In genomic region chr11:115162919-115163318, GRCh38 we compare ENCODE assay signal across 17 cellular contexts.
A peak's percentile ranks its signal among the peaks of the same experiment; 100 is the strongest.
DNase-seq lines count a peak whose midpoint lies in the region; ATAC-seq, FAIRE-seq and TF ChIP-seq lines count a peak whose summit lies in the region.
"Had no signal": no experiment of that assay in that cellular context is flagged by ENCODE, and none has a peak within 500 bp of the region (broad histone marks: within the 10 kb centered on the region; RNA-seq: fewer than 3 reads in every experiment).

No MANE protein-coding gene starts in this region.

- peak overlapping the region; percentile 53; the same call in 1 of the 2 replicates for H3K4me2 ChIP-seq in BLaER1
- peak overlapping the region; percentile 18 for H3K4me2 ChIP-seq in keratinocyte (ENCODE audit: control insufficient read depth, extremely low read depth, insufficient read depth, low read depth, low read length)
- no peak overlapping the region for H3K4me2 ChIP-seq in MM.1S (ENCODE audit: low read depth, low read length)

- H3K27ac Mint-ChIP-seq in CD4-positive, alpha-beta memory T cell: no peak overlapping the region
- H3K27ac Mint-ChIP-seq: CD4-positive, alpha-beta T cell had no signal

- no peaks in the 10 kb centered on the region for H3K9me2 ChIP-seq in MM.1S (replicated peaks; ENCODE audit: insufficient read depth, low read length)

- CTCF ChIA-PET in CD4-positive, alpha-beta memory T cell (lab: Charles Lee; ENCODE audit: partially characterized antibody): no interaction called here

- peaks cover 75% of the 10 kb centered on the region for H3K4me1 ChIP-seq in BLaER1
- no peaks in the 10 kb centered on the region for H3K4me1 ChIP-seq in RWPE2 (ENCODE audit: insufficient read depth, poor library complexity, severe bottlenecking)
- H3K4me1 ChIP-seq in keratinocyte (ENCODE audit: control insufficient read depth, extremely low read depth, insufficient read depth, low read length): peaks cover 13% of the 10 kb centered on the region
- no peaks in the 10 kb centered on the region for H3K4me1 ChIP-seq in MM.1S (ENCODE audit: low read length)
- no peaks in the 10 kb centered on the region for H3K4me1 ChIP-seq in CD4-positive, alpha-beta memory T cell (ENCODE audit: insufficient read depth, low read length)

- H3K27ac ChIP-seq in BLaER1 (peak overlapping the region; percentile 64), RWPE2 (ENCODE audit: poor library complexity, severe bottlenecking) (no peak overlapping the region), keratinocyte (ENCODE audit: control insufficient read depth, insufficient read depth, low read length) (no peak overlapping the region), MM.1S (ENCODE audit: low read length) (no peak overlapping the region)
- no peak overlapping the region for H3K27ac ChIP-seq in CD4-positive, alpha-beta memory T cell (ENCODE audit: low read depth, low read length)

- H3K9me3 ChIP-seq in BLaER1 (no peaks in the 10 kb centered on the region), RWPE2 (ENCODE audit: severe bottlenecking) (no peaks in the 10 kb centered on the region), keratinocyte (ENCODE audit: control insufficient read depth, low read depth, low read length) (no peaks in the 10 kb centered on the region), MM.1S (replicated peaks; ENCODE audit: insufficient read depth, low read length) (no peaks in the 10 kb centered on the region)
- H3K9me3 ChIP-seq in CD4-positive, alpha-beta memory T cell (ENCODE audit: control insufficient read depth in 1 of 2, low read length in 2 of 2): no peaks in the 10 kb centered on the region

- TF ChIP-seq CTCF in RWPE2 (IDR thresholded peaks at IDR 0.05; ENCODE audit: poor library complexity, severe bottlenecking): no peak
- no peak for TF ChIP-seq CTCF in epithelial cell of esophagus (IDR thresholded peaks at IDR 0.05; ENCODE audit: insufficient read depth, low read depth, low read length, missing control alignments)
- TF ChIP-seq CTCF in keratinocyte (optimal IDR thresholded peaks at IDR 0.05 in 1 of 3, IDR thresholded peaks at IDR 0.05 in 1 of 3, conservative IDR thresholded peaks at IDR 0.05 in 1 of 3; ENCODE audit: extremely low read depth in 1 of 3, insufficient read depth in 2 of 3, low read length in 3 of 3): no peak
- TF ChIP-seq CTCF in MM.1S (IDR thresholded peaks at IDR 0.05; ENCODE audit: low read length): no peak

- H4K20me1 ChIP-seq in BLaER1 (no peaks in the 10 kb centered on the region), keratinocyte (ENCODE audit: control insufficient read depth, extremely low read depth, insufficient read depth, low read length) (no peaks in the 10 kb centered on the region), MM.1S (ENCODE audit: insufficient read depth, low read length) (no peaks in the 10 kb centered on the region)

- DNase-seq in RWPE2 (ENCODE audit: low spot score) (no peak), epithelial cell of esophagus (ENCODE audit: low read depth) (peak; percentile 48), keratinocyte (ENCODE audit: low read depth, low spot score) (no peak), MM.1S (no peak), anterior cingulate cortex (lab: John Stamatoyannopoulos, UW) (no peak)
- DNase-seq in CD4-positive, alpha-beta memory T cell: no peak
- DNase-seq: 8988T; AML-193; C1 segment of cervical spinal cord; CD4-positive, alpha-beta T cell; DMS79; IMR-90 had no signal

- H3F3A ChIP-seq in MM.1S (ENCODE audit: insufficient read depth, low read length): no peaks in the 10 kb centered on the region

- no peaks in the 10 kb centered on the region for H3K9me3 Mint-ChIP-seq in CD4-positive, alpha-beta memory T cell
- H3K9me3 Mint-ChIP-seq: CD4-positive, alpha-beta T cell had no signal

- peak; percentile 50; the same call in 1 of the 3 replicates for ATAC-seq in RWPE2 (ENCODE audit: low read depth)
- ATAC-seq: GM12878, HCT116 had no signal

- H3K4me1 Mint-ChIP-seq in CD4-positive, alpha-beta memory T cell: no peaks in the 10 kb centered on the region

- peak; percentile 9 for FAIRE-seq in keratinocyte (lab: Jason Lieb, UNC)
- FAIRE-seq: GM12878, GM18507, H54 had no signal

- no peaks in the 10 kb centered on the region for H3K36me3 ChIP-seq in BLaER1
- H3K36me3 ChIP-seq in RWPE2 (ENCODE audit: low read depth): no peaks in the 10 kb centered on the region
- no peaks in the 10 kb centered on the region for H3K36me3 ChIP-seq in keratinocyte (ENCODE audit: control insufficient read depth in 2 of 2, extremely low read depth in 1 of 2, insufficient read depth in 2 of 2, low read length in 2 of 2)
- no peaks in the 10 kb centered on the region for H3K36me3 ChIP-seq in MM.1S (replicated peaks; ENCODE audit: insufficient read depth, low read length)
- H3K36me3 ChIP-seq in CD4-positive, alpha-beta memory T cell (ENCODE audit: insufficient read depth, low read length): no peaks in the 10 kb centered on the region

- no peaks in the 10 kb centered on the region for H3K79me2 ChIP-seq in keratinocyte (ENCODE audit: control insufficient read depth, insufficient read depth, low read length)
- H3K79me2 ChIP-seq in MM.1S (ENCODE audit: low read length): no peaks in the 10 kb centered on the region

- H3K4me3 ChIP-seq in BLaER1 (no peak overlapping the region), RWPE2 (ENCODE audit: severe bottlenecking) (no peak overlapping the region), epithelial cell of esophagus (ENCODE audit: low read length) (no peak overlapping the region), keratinocyte (ENCODE audit: control insufficient read depth in 2 of 3, extremely low read depth in 1 of 3, insufficient read depth in 2 of 3, low read depth in 1 of 3, low read length in 3 of 3) (no peak overlapping the region), MM.1S (ENCODE audit: low read length) (no peak overlapping the region)
- H3K4me3 ChIP-seq in CD4-positive, alpha-beta memory T cell (ENCODE audit: low read length in 2 of 2): no peak overlapping the region
- H3K4me3 ChIP-seq: GM12878 had no signal

- no peak overlapping the region for H3K4me3 Mint-ChIP-seq in CD4-positive, alpha-beta memory T cell
- H3K4me3 Mint-ChIP-seq: CD4-positive, alpha-beta T cell had no signal

- intact Hi-C loops in CD4-positive, alpha-beta memory T cell (cut with micrococcal nuclease): no loop called here

- H3K27me3 Mint-ChIP-seq in CD4-positive, alpha-beta memory T cell: peaks cover 3 to 7% of the 10 kb centered on the region in 2 donors

- H3K9me1 ChIP-seq in keratinocyte (ENCODE audit: control insufficient read depth, extremely low read depth, insufficient read depth, low read length): no peaks in the 10 kb centered on the region

- H3K36me3 Mint-ChIP-seq in CD4-positive, alpha-beta memory T cell: no peaks in the 10 kb centered on the region

- H3K27me3 ChIP-seq in BLaER1 (no peaks in the 10 kb centered on the region), RWPE2 (ENCODE audit: insufficient read depth, poor library complexity, severe bottlenecking) (no peaks in the 10 kb centered on the region), keratinocyte (ENCODE audit: control insufficient read depth, extremely low read depth, insufficient read depth, low read length) (no peaks in the 10 kb centered on the region), MM.1S (replicated peaks; ENCODE audit: insufficient read depth, low read length) (no peaks in the 10 kb centered on the region)
- no peaks in the 10 kb centered on the region for H3K27me3 ChIP-seq in CD4-positive, alpha-beta memory T cell (ENCODE audit: insufficient read depth, low read length)

- POLR2A ChIA-PET in CD4-positive, alpha-beta memory T cell (lab: Charles Lee; ENCODE audit: partially characterized antibody): no interaction called here

- H3K9ac ChIP-seq in BLaER1 (no peak overlapping the region), keratinocyte (ENCODE audit: control insufficient read depth, extremely low read depth, insufficient read depth, low read length) (no peak overlapping the region), MM.1S (ENCODE audit: low read length) (no peak overlapping the region)

- no peak overlapping the region for H2AFZ ChIP-seq in keratinocyte (ENCODE audit: control insufficient read depth, low read length)
- H2AFZ ChIP-seq in MM.1S (ENCODE audit: low read length): no peak overlapping the region

- dilution Hi-C loops in keratinocyte (cut with MboI; ENCODE audit: extremely low pct_ligation_motif_present, low sequenced_read_pairs): no loop called here
